ENCODE assay signal across 8 cellular contexts in genomic region chr3:142723968-142724681, GRCh38. TPM values are rescaled to one million over a fixed set of nuclear protein-coding genes. Genes with fewer than 3 reads are reported as not detected.
DNase-seq lines count a peak whose midpoint lies in the region; ATAC-seq and TF ChIP-seq lines count a peak whose summit lies in the region.

TSS of gene TRPC1 (plus strand) at chr3:142724034. CDS start at chr3:142724560, 526 bp downstream.

- no peaks in the 10 kb centered on the region for H3K36me3 ChIP-seq in MM.1S (replicated peaks; ENCODE audit: insufficient read depth, low read length)
- no peaks in the 10 kb centered on the region for H3K36me3 ChIP-seq in SU-DHL-6 (ENCODE audit: low read length)
- H3K36me3 ChIP-seq in adipocyte (ENCODE audit: control insufficient read depth, insufficient read depth, low read length, severe bottlenecking): no peaks in the 10 kb centered on the region
- H3K36me3 ChIP-seq in upper lobe of right lung: no peaks in the 10 kb centered on the region

- TF ChIP-seq CTCF in MM.1S (IDR thresholded peaks at IDR 0.05; ENCODE audit: low read length) (no peak), SU-DHL-6 (IDR thresholded peaks at IDR 0.05; ENCODE audit: insufficient read depth, low read length, poor library complexity, severe bottlenecking) (no peak), upper lobe of right lung (IDR thresholded peaks at IDR 0.05) (no peak)

- peak within 1 kb of the TSS; percentile 41 for H3K9ac ChIP-seq in MM.1S (ENCODE audit: low read length)
- H3K9ac ChIP-seq in SU-DHL-6 (ENCODE audit: low read length): peak within 1 kb of the TSS; percentile 56
- H3K9ac ChIP-seq in adipocyte (ENCODE audit: low read length): peak within 1 kb of the TSS; percentile 89

- H3K4me1 ChIP-seq in MM.1S (ENCODE audit: low read length) (no peaks in the 10 kb centered on the region), adipocyte (ENCODE audit: control insufficient read depth, insufficient read depth, low read length) (peaks cover 7% of the 10 kb centered on the region), upper lobe of right lung (no peaks in the 10 kb centered on the region)

- intact Hi-C loops in left cardiac atrium (cut with DNase I) (loop anchor here in 1 of 2 donors (10.0 kb wide), 1 partner anchor 139 kb away; no protein-coding TSS in a partner anchor), posterior cingulate gyrus (cut with DNase I) (loop anchor here (5.0 kb wide), 3 partner anchors 127 to 277 kb away; partner anchors contain the start of genes ATR, PLS1 and XRN1), upper lobe of right lung (cut with DNase I) (no loop called here)

- H3K79me2 ChIP-seq in MM.1S (ENCODE audit: low read length) (no peaks in the 10 kb centered on the region), SU-DHL-6 (ENCODE audit: insufficient read depth, low read length) (no peaks in the 10 kb centered on the region)

- no peaks in the 10 kb centered on the region for H3K27me3 ChIP-seq in MM.1S (replicated peaks; ENCODE audit: insufficient read depth, low read length)
- H3K27me3 ChIP-seq in SU-DHL-6 (ENCODE audit: low read length): no peaks in the 10 kb centered on the region
- H3K27me3 ChIP-seq in adipocyte (replicated peaks; ENCODE audit: control insufficient read depth, insufficient read depth, low read length): no peaks in the 10 kb centered on the region
- no peaks in the 10 kb centered on the region for H3K27me3 ChIP-seq in upper lobe of right lung

- H3K4me2 ChIP-seq in MM.1S (ENCODE audit: low read depth, low read length): peak within 1 kb of the TSS; percentile 81
- peak within 1 kb of the TSS; percentile 94 for H3K4me2 ChIP-seq in SU-DHL-6 (ENCODE audit: low read depth, low read length, poor library complexity, severe bottlenecking)

- H3K9me2 ChIP-seq in MM.1S (replicated peaks; ENCODE audit: insufficient read depth, low read length): no peaks in the 10 kb centered on the region
- H3K9me2 ChIP-seq in SU-DHL-6 (replicated peaks; ENCODE audit: insufficient read depth, low read length): no peaks in the 10 kb centered on the region

- H2AFZ ChIP-seq in MM.1S (ENCODE audit: low read length) (peak within 1 kb of the TSS; percentile 77), SU-DHL-6 (ENCODE audit: low read depth, low read length, severe bottlenecking) (peak within 1 kb of the TSS; percentile 97)

- H4K20me1 ChIP-seq in MM.1S (ENCODE audit: insufficient read depth, low read length) (no peaks in the 10 kb centered on the region), SU-DHL-6 (ENCODE audit: low read depth, low read length) (peaks cover 7% of the 10 kb centered on the region; the same call in 1 of the 2 replicates)

- DNase-seq in GM04504 (ENCODE audit: low read depth): peak; percentile 61
- peak; percentile 66 for DNase-seq in HCEC 1CT
- DNase-seq in MM.1S: peak; percentile 55
- DNase-seq in adipocyte (ENCODE audit: low read depth): peak; percentile 91
- DNase-seq in left cardiac atrium: peak; percentile 79
- peak; percentile 70 to 96 (median 77) for DNase-seq in posterior cingulate gyrus
- DNase-seq in upper lobe of right lung: peak; percentile 82

- ATAC-seq in left cardiac atrium (peak; percentile 93 to 95), upper lobe of right lung (peak; percentile 96)

- H3K9me3 ChIP-seq in MM.1S (replicated peaks; ENCODE audit: insufficient read depth, low read length) (no peaks in the 10 kb centered on the region), SU-DHL-6 (ENCODE audit: insufficient read depth, low read length) (no peaks in the 10 kb centered on the region), adipocyte (ENCODE audit: control insufficient read depth, low read length) (no peaks in the 10 kb centered on the region), upper lobe of right lung (no peaks in the 10 kb centered on the region)

- peak within 1 kb of the TSS; percentile 50; the same call in 1 of the 2 replicates for H3K27ac ChIP-seq in MM.1S (ENCODE audit: low read length)
- H3K27ac ChIP-seq in SU-DHL-6 (ENCODE audit: low read depth, low read length): no peak within 1 kb of the TSS
- peak within 1 kb of the TSS; percentile 74 for H3K27ac ChIP-seq in upper lobe of right lung

- H3K4me3 ChIP-seq in MM.1S (ENCODE audit: low read length): peak within 1 kb of the TSS; percentile 75
- H3K4me3 ChIP-seq in SU-DHL-6 (ENCODE audit: insufficient read depth, low read length, poor library complexity, severe bottlenecking): peak within 1 kb of the TSS; percentile 85
- H3K4me3 ChIP-seq in adipocyte (ENCODE audit: low read length): peak within 1 kb of the TSS; percentile 86
- peak within 1 kb of the TSS; percentile 65 for H3K4me3 ChIP-seq in upper lobe of right lung

- H3F3A ChIP-seq in MM.1S (ENCODE audit: insufficient read depth, low read length): no peaks in the 10 kb centered on the region
- H3F3A ChIP-seq in SU-DHL-6 (ENCODE audit: insufficient read depth): no peaks in the 10 kb centered on the region

RNA-seq across cellular contexts. Expression of gene TRPC1, which starts in this region (rescaled TPM):
- 10 to 100 TPM; 12.2 to 18.6 TPM for total RNA-seq in left cardiac atrium
- total RNA-seq in upper lobe of right lung: 5.6 TPM
